In genomic region chr13:25971499-25972145, GRCh38 we compare ENCODE assay signal across 9 cellular contexts.
DNase-seq lines count a peak whose midpoint lies in the region; ATAC-seq and TF ChIP-seq lines count a peak whose summit lies in the region.
"Had no signal": no experiment of that assay in that cellular context is flagged by ENCODE, and none has a peak within 500 bp of the region (broad histone marks: within the 10 kb centered on the region; RNA-seq: fewer than 3 reads in every experiment).

No MANE protein-coding gene starts in this region.

- DNase-seq in activated CD4-positive, alpha-beta T cell treated with anti-CD3 and anti-CD28 coated beads for 36 hours: peak; percentile 61
- no peak for DNase-seq in activated CD4-positive, alpha-beta T cell treated with anti-CD3 and anti-CD28 coated beads for 1 hour
- DNase-seq in T-helper 17 cell: no peak
- peak; percentile 16 for DNase-seq in activated naive CD8-positive, alpha-beta T cell treated with anti-CD3 and anti-CD28 coated beads, Interleukin-2, amount 50 U/mL, for 24 hours
- peak; percentile 60 for DNase-seq in retina
- no peak for DNase-seq in A673 (ENCODE audit: low spot score)
- no peak for DNase-seq in ACHN

- TF ChIP-seq CTCF in A673 (conservative IDR thresholded peaks at IDR 0.05; ENCODE audit: low read depth, low read length): no peak

- H3K36me3 ChIP-seq in A673 (ENCODE audit: insufficient read depth, low read length, poor library complexity, severe bottlenecking): no peaks in the 10 kb centered on the region

- BruUV-seq in A673 (replicated peaks; lab: Mats Ljungman, UMichigan): no TSS peak

- H3K27me3 ChIP-seq in A673 (replicated peaks; ENCODE audit: insufficient read depth, low read depth, low read length, poor library complexity): no peaks in the 10 kb centered on the region

- peak; percentile 84 for ATAC-seq in activated CD4-positive, alpha-beta T cell treated with anti-CD3 and anti-CD28 coated beads for 36 hours
- ATAC-seq in T-helper 17 cell (peak; percentile 85), GM19455 (IDR thresholded peaks at IDR 0.05; ENCODE audit: unreplicated experiment) (no peak)
- peak; percentile 70 for ATAC-seq in activated naive CD8-positive, alpha-beta T cell treated with anti-CD3 and anti-CD28 coated beads, Interleukin-2, amount 50 U/mL, for 24 hours

- POLR2A ChIA-PET in activated CD4-positive, alpha-beta T cell treated with anti-CD3 and anti-CD28 coated beads for 36 hours (lab: Charles Lee): no interaction called here
- POLR2A ChIA-PET in A673 (lab: Charles Lee; ENCODE audit: low non-redundant PET): no interaction called here

- H3K36me3 Mint-ChIP-seq in activated CD4-positive, alpha-beta T cell treated with anti-CD3 and anti-CD28 coated beads for 36 hours (ENCODE audit: low read depth): no peaks in the 10 kb centered on the region
- H3K36me3 Mint-ChIP-seq in T-helper 17 cell (ENCODE audit: low read depth): no peaks in the 10 kb centered on the region
- no peaks in the 10 kb centered on the region for H3K36me3 Mint-ChIP-seq in activated naive CD8-positive, alpha-beta T cell treated with anti-CD3 and anti-CD28 coated beads, Interleukin-2, amount 50 U/mL, for 24 hours (ENCODE audit: low read depth)

- H3K4me1 ChIP-seq in A673 (ENCODE audit: insufficient read depth, low read length, poor library complexity, severe bottlenecking): peaks cover 17% of the 10 kb centered on the region

- in situ Hi-C loops in ACHN (cut with HindIII; ENCODE audit: low pct_ligation_motif_present, low pct_unique_long_range_greater_than_20kb, low sequenced_read_pairs): no loop called here

- H3K4me3 ChIP-seq in A673 (ENCODE audit: low read depth, low read length, poor library complexity, severe bottlenecking): no peak overlapping the region

- intact Hi-C loops in activated CD4-positive, alpha-beta T cell treated with anti-CD3 and anti-CD28 coated beads for 36 hours (cut with DNase I, micrococcal nuclease): loop anchor here in 1 of 2 experiments (2.0 kb wide), 1 partner anchor 65 kb away; no protein-coding TSS in a partner anchor
- intact Hi-C loops in A673 (cut with micrococcal nuclease; ENCODE audit: unreplicated experiment): no loop called here

- H3K9me3 Mint-ChIP-seq in activated CD4-positive, alpha-beta T cell treated with anti-CD3 and anti-CD28 coated beads for 36 hours (ENCODE audit: low read depth): no peaks in the 10 kb centered on the region
- no peaks in the 10 kb centered on the region for H3K9me3 Mint-ChIP-seq in activated naive CD8-positive, alpha-beta T cell treated with anti-CD3 and anti-CD28 coated beads, Interleukin-2, amount 50 U/mL, for 24 hours
- H3K9me3 Mint-ChIP-seq: type B pancreatic cell had no signal

- H3K4me1 Mint-ChIP-seq in activated CD4-positive, alpha-beta T cell treated with anti-CD3 and anti-CD28 coated beads for 36 hours: peaks cover 33% of the 10 kb centered on the region
- H3K4me1 Mint-ChIP-seq in T-helper 17 cell: peaks cover 37% of the 10 kb centered on the region
- H3K4me1 Mint-ChIP-seq in activated naive CD8-positive, alpha-beta T cell treated with anti-CD3 and anti-CD28 coated beads, Interleukin-2, amount 50 U/mL, for 24 hours: peaks cover 42% of the 10 kb centered on the region

- H3K27me3 Mint-ChIP-seq in activated CD4-positive, alpha-beta T cell treated with anti-CD3 and anti-CD28 coated beads for 36 hours: no peaks in the 10 kb centered on the region
- H3K27me3 Mint-ChIP-seq in T-helper 17 cell: no peaks in the 10 kb centered on the region
- H3K27me3 Mint-ChIP-seq in activated naive CD8-positive, alpha-beta T cell treated with anti-CD3 and anti-CD28 coated beads, Interleukin-2, amount 50 U/mL, for 24 hours: no peaks in the 10 kb centered on the region

- H3K27ac Mint-ChIP-seq in activated CD4-positive, alpha-beta T cell treated with anti-CD3 and anti-CD28 coated beads for 36 hours: no peak overlapping the region
- peak overlapping the region; percentile 87 for H3K27ac Mint-ChIP-seq in T-helper 17 cell
- no peak overlapping the region for H3K27ac Mint-ChIP-seq in activated naive CD8-positive, alpha-beta T cell treated with anti-CD3 and anti-CD28 coated beads, Interleukin-2, amount 50 U/mL, for 24 hours

- CTCF ChIA-PET in activated CD4-positive, alpha-beta T cell treated with anti-CD3 and anti-CD28 coated beads for 36 hours (lab: Charles Lee): interaction anchor here (1.1 kb wide), 1 partner anchor 44 kb away, joined by 4 read pairs; no protein-coding TSS in a partner anchor
- CTCF ChIA-PET in A673 (lab: Charles Lee): no interaction called here

- no peak overlapping the region for H3K4me3 Mint-ChIP-seq in activated CD4-positive, alpha-beta T cell treated with anti-CD3 and anti-CD28 coated beads for 36 hours
- peak overlapping the region; percentile 66 for H3K4me3 Mint-ChIP-seq in T-helper 17 cell
- H3K4me3 Mint-ChIP-seq in activated naive CD8-positive, alpha-beta T cell treated with anti-CD3 and anti-CD28 coated beads, Interleukin-2, amount 50 U/mL, for 24 hours: no peak overlapping the region

- H3K27ac ChIP-seq in A673 (ENCODE audit: low read depth, low read length, poor library complexity, severe bottlenecking): no peak overlapping the region

- H3K9me3 ChIP-seq in T-helper 17 cell (ENCODE audit: control insufficient read depth, low read length, poor library complexity, severe bottlenecking) (no peaks in the 10 kb centered on the region), A673 (ENCODE audit: low read depth, low read length, poor library complexity, severe bottlenecking) (no peaks in the 10 kb centered on the region)

Comparison
In these comparisons a context has a peak if more than half of its experiments do, and no peak if none do; other contexts are left out.
1. DNase-seq: peak in activated CD4-positive, alpha-beta T cell treated with anti-CD3 and anti-CD28 coated beads for 36 hours (single experiment), activated naive CD8-positive, alpha-beta T cell treated with anti-CD3 and anti-CD28 coated beads, Interleukin-2, amount 50 U/mL, for 24 hours (single experiment) and retina (single experiment); none in activated CD4-positive, alpha-beta T cell treated with anti-CD3 and anti-CD28 coated beads for 1 hour (single experiment), T-helper 17 cell (0 of 3), A673 (single experiment) and ACHN (single experiment).